11 cellular contexts compared by ENCODE assay signal in genomic region chr10:99558708-99559107, GRCh38. TPM values are rescaled to one million over a fixed set of nuclear protein-coding genes. Genes with fewer than 3 reads are reported as not detected.
"Had no signal": no experiment of that assay in that cellular context is flagged by ENCODE, and none has a peak within 500 bp of the region (broad histone marks: within the 10 kb centered on the region; RNA-seq: fewer than 3 reads in every experiment).

No MANE protein-coding gene starts in this region.

- H3K9ac ChIP-seq: KMS-11 had no signal

- H3K9me3 Mint-ChIP-seq: IgD-negative memory B cell had no signal

- ATAC-seq: HepG2, K562 had no signal

- H3K27ac ChIP-seq: HL-60, KMS-11 had no signal

- H3K36me3 Mint-ChIP-seq: IgD-negative memory B cell had no signal

- H3K4me2 ChIP-seq: KMS-11 had no signal

- DNase-seq: IMR-90, KBM-7, KG1 had no signal

- FAIRE-seq: HepG2, HTR-8/SVneo, K562 had no signal

- H3K4me3 ChIP-seq: K562 had no signal

- H3K4me3 Mint-ChIP-seq: IgD-negative memory B cell had no signal

RNA-seq across cellular contexts. Expression of gene NKX2-3, which starts 26.0 kb away (rescaled TPM):
- total RNA-seq: HepG2, HT-29, HT1080, IMR-90, K562 had no signal
- polyA plus RNA-seq: HepG2, IgD-negative memory B cell, IMR-90, K562 had no signal
